11 cellular contexts compared by ENCODE assay signal in the genomic region with DNA sequence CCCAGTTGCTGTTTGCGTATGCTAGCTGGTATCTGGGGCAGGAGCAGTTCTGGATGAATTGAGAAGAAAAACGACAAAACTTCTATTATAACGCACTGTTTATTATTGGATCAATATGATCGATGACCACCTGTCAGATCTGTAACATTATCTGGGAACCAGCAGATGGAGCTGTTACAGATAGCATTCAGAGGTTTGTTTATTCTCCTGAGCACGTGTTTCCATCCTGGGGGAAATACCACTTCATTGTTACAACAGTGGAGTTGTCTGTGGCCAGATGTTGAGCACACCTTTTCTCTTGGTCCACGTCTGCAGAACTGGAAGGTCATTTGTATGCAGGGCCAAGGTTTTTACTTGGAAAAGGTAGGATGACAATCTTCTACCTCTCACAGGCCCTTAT. TPM values are rescaled to one million over a fixed set of nuclear protein-coding genes. Genes with fewer than 3 reads are reported as not detected.
A peak's percentile ranks its signal among the peaks of the same experiment; 100 is the strongest.
DNase-seq lines count a peak whose midpoint lies in the region; ATAC-seq and TF ChIP-seq lines count a peak whose summit lies in the region.
"Had no signal": no experiment of that assay in that cellular context is flagged by ENCODE, and none has a peak within 500 bp of the region (broad histone marks: within the 10 kb centered on the region; RNA-seq: fewer than 3 reads in every experiment).

No MANE protein-coding gene starts in this region.

- in situ Hi-C loops in astrocyte of the cerebellum (cut with HindIII; ENCODE audit: low sequenced_read_pairs) = no loop called here

- H3K4me1 Mint-ChIP-seq in stimulated activated memory B cell treated with anti-CD40 and anti-IgM and Interleukin-4, amounts not matched to agents 10 μg/mL and 1 μg/mL and 100 μg/mL, for 72 hours = no peaks in the 10 kb centered on the region

- no peak overlapping the region for H3K27ac ChIP-seq in neural cell (ENCODE audit: low read length)

- H2AFZ ChIP-seq in Loucy (ENCODE audit: low read length) (no peak overlapping the region), neural cell (ENCODE audit: low read depth, low read length) (no peak overlapping the region)

- no peak overlapping the region for H3K9ac ChIP-seq in Loucy (ENCODE audit: low read depth, low read length, poor library complexity, severe bottlenecking)
- no peak overlapping the region for H3K9ac ChIP-seq in neural cell (ENCODE audit: low read length)

- H3K4me3 Mint-ChIP-seq in stimulated activated memory B cell treated with anti-CD40 and anti-IgM and Interleukin-4, amounts not matched to agents 10 μg/mL and 1 μg/mL and 100 μg/mL, for 72 hours = no peak overlapping the region

- H3K4me2 ChIP-seq in Loucy (ENCODE audit: low read depth, low read length, poor library complexity, severe bottlenecking) (no peak overlapping the region), neural cell (ENCODE audit: low read length) (no peak overlapping the region)

- H3K27me3 ChIP-seq in Loucy (ENCODE audit: insufficient read depth, low read length, poor library complexity, severe bottlenecking) = peaks cover 6% of the 10 kb centered on the region
- peaks cover 73% of the 10 kb centered on the region for H3K27me3 ChIP-seq in neural cell (ENCODE audit: insufficient read depth, low read depth, low read length)

- ATAC-seq in HG03342 (IDR thresholded peaks at IDR 0.05; ENCODE audit: unreplicated experiment) (no peak), left ventricle myocardium superior (no peak)
- no peak for ATAC-seq in stimulated activated memory B cell treated with anti-CD40 and anti-IgM and Interleukin-4, amounts not matched to agents 10 μg/mL and 1 μg/mL and 100 μg/mL, for 72 hours

- no peak for TF ChIP-seq RAD21 in neural cell (conservative IDR thresholded peaks at IDR 0.05)

- no peaks in the 10 kb centered on the region for H3F3A ChIP-seq in Loucy (ENCODE audit: low read depth)
- H3F3A ChIP-seq in neural cell (ENCODE audit: insufficient read depth, low read length, poor library complexity, severe bottlenecking) = no peaks in the 10 kb centered on the region

- peaks cover 29% of the 10 kb centered on the region for H3K27me3 Mint-ChIP-seq in stimulated activated memory B cell treated with anti-CD40 and anti-IgM and Interleukin-4, amounts not matched to agents 10 μg/mL and 1 μg/mL and 100 μg/mL, for 72 hours

- intact Hi-C loops in left ventricle myocardium superior (cut with micrococcal nuclease) = no loop called here

- no peaks in the 10 kb centered on the region for H3K36me3 Mint-ChIP-seq in stimulated activated memory B cell treated with anti-CD40 and anti-IgM and Interleukin-4, amounts not matched to agents 10 μg/mL and 1 μg/mL and 100 μg/mL, for 72 hours

- peaks cover 8% of the 10 kb centered on the region for H3K4me1 ChIP-seq in Loucy (ENCODE audit: insufficient read depth, low read length, poor library complexity, severe bottlenecking)

- H3K9me3 ChIP-seq in Loucy (ENCODE audit: insufficient read depth, low read depth, low read length) (no peaks in the 10 kb centered on the region), neural cell (ENCODE audit: low read length) (peaks cover 5% of the 10 kb centered on the region)

- TF ChIP-seq CTCF in GM10266 (IDR thresholded peaks at IDR 0.05; ENCODE audit: control insufficient read depth, insufficient read depth, low read depth, missing control alignments) (peak; percentile 48), Loucy (conservative IDR thresholded peaks at IDR 0.05; ENCODE audit: low read length) (peak; percentile 83), astrocyte of the cerebellum (IDR thresholded peaks at IDR 0.05; ENCODE audit: low read depth, low read length, missing control alignments) (peak; percentile 13), neural cell (IDR thresholded peaks at IDR 0.05; ENCODE audit: poor library complexity, severe bottlenecking) (peak; percentile 47)

- H3K9me2 ChIP-seq in Loucy (replicated peaks; ENCODE audit: low read depth, low read length) = no peaks in the 10 kb centered on the region
- no peaks in the 10 kb centered on the region for H3K9me2 ChIP-seq in neural cell (ENCODE audit: insufficient read depth, low read length)

- no peak overlapping the region for H3K27ac Mint-ChIP-seq in stimulated activated memory B cell treated with anti-CD40 and anti-IgM and Interleukin-4, amounts not matched to agents 10 μg/mL and 1 μg/mL and 100 μg/mL, for 72 hours

- TF ChIP-seq EP300 in neural cell (conservative IDR thresholded peaks at IDR 0.05; ENCODE audit: poor library complexity, severe bottlenecking) = no peak

- no peaks in the 10 kb centered on the region for H3K9me3 Mint-ChIP-seq in stimulated activated memory B cell treated with anti-CD40 and anti-IgM and Interleukin-4, amounts not matched to agents 10 μg/mL and 1 μg/mL and 100 μg/mL, for 72 hours

- DNase-seq in GM10266 (ENCODE audit: extremely low spot score) (no peak), astrocyte of the cerebellum (ENCODE audit: low read depth) (no peak), left ventricle myocardium superior (no peak), GOT3 (lab: John Stamatoyannopoulos, UW) (no peak)
- DNase-seq: NCI-H510A treated with DMSO at 0.1 percent for 48 hours had no signal

- H3K36me3 ChIP-seq in Loucy (ENCODE audit: insufficient read depth, low read length) (no peaks in the 10 kb centered on the region), neural cell (ENCODE audit: insufficient read depth, low read length) (no peaks in the 10 kb centered on the region)

- H3K79me2 ChIP-seq in Loucy (ENCODE audit: insufficient read depth, low read length) (no peaks in the 10 kb centered on the region), neural cell (replicated peaks; ENCODE audit: insufficient read depth, low read length) (no peaks in the 10 kb centered on the region)

- H4K20me1 ChIP-seq in Loucy (ENCODE audit: insufficient read depth, low read length, poor library complexity, severe bottlenecking) (no peaks in the 10 kb centered on the region), neural cell (ENCODE audit: insufficient read depth) (no peaks in the 10 kb centered on the region)

- H3K4me3 ChIP-seq in Loucy (ENCODE audit: low read length, poor library complexity, severe bottlenecking) (no peak overlapping the region), astrocyte of the cerebellum (ENCODE audit: low read depth, low read length) (no peak overlapping the region), neural cell (ENCODE audit: low read length) (no peak overlapping the region)

TF ChIP-seq in neural cell, 6 proteins besides CTCF, POLR2A, EP300 and RAD21:
- no peak for TF ChIP-seq POLR2AphosphoS5 (IDR thresholded peaks at IDR 0.05)
- no peak for TF ChIP-seq TAF1 (IDR thresholded peaks at IDR 0.05; ENCODE audit: low read depth)
- TF ChIP-seq SMC3 (conservative IDR thresholded peaks at IDR 0.05; ENCODE audit: poor library complexity) = peak; percentile 40

RNA-seq across cellular contexts. Expression of gene NKX2-2, which starts 16.0 kb away (rescaled TPM):
- not detected in 2 replicates for polyA plus RNA-seq in neural cell
- not detected in 2 replicates for polyA minus RNA-seq in neural cell
- not detected for total RNA-seq in left ventricle myocardium superior
- total RNA-seq: activated CD8-positive, alpha-beta memory T cell treated with anti-CD3 and anti-CD28 coated beads for 36 hours; skeletal muscle tissue had no signal

Comparison
In these comparisons a context has a peak if more than half of its experiments do, and no peak if none do; other contexts are left out.
1. CTCF ChIP-seq: peak in every context shown above with its lines; median percentile 83 in Loucy; 48 in GM10266; 47 in neural cell; 13 in astrocyte of the cerebellum.